10 cellular contexts compared by ENCODE assay signal in the genomic region with DNA sequence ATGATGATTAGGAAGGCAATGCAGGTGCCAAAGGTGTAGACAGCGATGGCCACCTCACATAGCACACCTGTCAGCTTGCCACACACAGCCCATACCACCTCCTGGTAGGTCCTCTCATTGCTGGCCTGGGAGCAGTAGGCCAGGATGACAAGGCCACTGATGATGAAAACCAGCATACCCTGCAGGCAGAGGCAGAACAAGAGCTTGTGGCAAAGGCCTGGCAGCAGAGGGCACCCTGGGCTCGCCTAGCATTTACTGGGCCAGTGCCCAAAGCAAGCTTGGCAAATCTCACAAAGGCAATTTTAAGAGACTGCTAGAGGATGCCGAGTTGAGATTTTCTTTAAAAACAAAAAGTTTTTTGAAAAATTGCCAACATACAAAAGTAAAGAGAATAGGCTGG. TPM values are rescaled to one million over a fixed set of nuclear protein-coding genes. Genes with fewer than 3 reads are reported as not detected.
DNase-seq lines count a peak whose midpoint lies in the region; ATAC-seq and TF ChIP-seq lines count a peak whose summit lies in the region.
"Had no signal": no experiment of that assay in that cellular context is flagged by ENCODE, and none has a peak within 500 bp of the region (broad histone marks: within the 10 kb centered on the region; RNA-seq: fewer than 3 reads in every experiment).

No MANE protein-coding gene starts in this region.

- H3K4me1 ChIP-seq in left lung, result peaks cover 0 to 12% of the 10 kb centered on the region in 2 donors

- in situ Hi-C loops in G401 (cut with HindIII; ENCODE audit: low sequenced_read_pairs), result no loop called here

- ATAC-seq in left lung (no peak), GM21717 (IDR thresholded peaks at IDR 0.05; ENCODE audit: unreplicated experiment) (no peak), HG02588 (IDR thresholded peaks at IDR 0.05; ENCODE audit: unreplicated experiment) (no peak), HG02884 (IDR thresholded peaks at IDR 0.05; ENCODE audit: unreplicated experiment) (no peak)

- H3K9me3 ChIP-seq in left lung, result no peaks in the 10 kb centered on the region

- intact Hi-C loops in left lung (cut with DNase I), result no loop called here

- peaks cover 0 to 65% of the 10 kb centered on the region in 2 donors for H3K36me3 ChIP-seq in left lung

- no peak overlapping the region for H3K27ac ChIP-seq in coronary artery
- H3K27ac ChIP-seq in left lung, result no peak overlapping the region

- peak; percentile 20 for TF ChIP-seq CTCF in coronary artery (IDR thresholded peaks at IDR 0.05)
- TF ChIP-seq CTCF in left lung (IDR thresholded peaks at IDR 0.05), result no peak

- H3K4me3 ChIP-seq in coronary artery (no peak overlapping the region), left lung (no peak overlapping the region)

- DNase-seq in G401 (ENCODE audit: low spot score) (peak; percentile 66), MV-4-11 (lab: John Stamatoyannopoulos, UW) (peak; percentile 35), coronary artery (ENCODE audit: low spot score) (no peak), nucleus accumbens (lab: John Stamatoyannopoulos, UW) (peak in 39 of 56 donors; percentile 4 to 73 (median 25)), left lung (no peak)
- DNase-seq: NCI-H1694; stimulated activated naive CD4-positive, alpha-beta T cell had no signal

- no peaks in the 10 kb centered on the region for H3K27me3 ChIP-seq in left lung

RNA-seq across cellular contexts. Expression of a gene that starts 5.9 kb away (rescaled TPM):
- 6.3 and 12.2 TPM in 2 replicates for total RNA-seq in G401 (2014; rRNA removed; shearing (Covaris generic))
- total RNA-seq in left lung, result 10 to 100 TPM; 25.1 to 32.6 TPM

RNA-seq across cellular contexts. Expression of a gene that starts 49.1 kb away (rescaled TPM):
- 179 and 273 TPM in 2 replicates for total RNA-seq in G401 (2014; rRNA removed; shearing (Covaris generic))
- 100 to 1,000 TPM; 137 to 166 TPM for total RNA-seq in left lung

RNA-seq across cellular contexts. Expression of a gene that starts 55.4 kb away (rescaled TPM):
- 88.9 and 113 TPM in 2 replicates for total RNA-seq in G401 (2014; rRNA removed; shearing (Covaris generic))
- 10 to 100 TPM; 61.2 to 70.5 TPM for total RNA-seq in left lung

Comparison
In these comparisons a context has a peak if more than half of its experiments do, and no peak if none do; other contexts are left out.
1. DNase-seq: peak in G401 (single experiment), MV-4-11 (single experiment) and nucleus accumbens (39 of 56); none in coronary artery (single experiment) and left lung (0 of 2).